Comparison of ENCODE assay signal across 32 cellular contexts in genomic region chr1:63886348-63886747, GRCh38.
"Had no signal": no experiment of that assay in that cellular context is flagged by ENCODE, and none has a peak within 500 bp of the region (broad histone marks: within the 10 kb centered on the region; RNA-seq: fewer than 3 reads in every experiment).

No MANE protein-coding gene starts in this region.

- H3K4me3 ChIP-seq: adrenal gland, ascending aorta, coronary artery, gastroesophageal sphincter, hepatocyte, ovary, prostate gland, skin epidermis, thoracic aorta had no signal

- H3K27me3 ChIP-seq: adrenal gland, ascending aorta, brain microvascular endothelial cell, gastroesophageal sphincter, hepatocyte, neutrophil, ovary had no signal

- FAIRE-seq: endothelial cell of umbilical vein, TTC549 had no signal

- H3K4me2 ChIP-seq: hepatocyte had no signal

- H2AFZ ChIP-seq: hepatocyte had no signal

- ATAC-seq: activated CD4-positive, CD25-positive, alpha-beta regulatory T cell treated with anti-CD3 and anti-CD28 coated beads, Interleukin-2, amount 50 U/mL, for 24 hours; gastroesophageal sphincter; left cardiac atrium; left ventricle myocardium superior; sciatic nerve; stimulated activated effector memory CD8-positive, alpha-beta T cell treated with anti-CD3 and anti-CD28 coated beads, Interleukin-12 subunit alpha, Interleukin-12 subunit beta, amount 100 ng/mL, for 72 hours had no signal

- H3K4me1 ChIP-seq: adrenal gland, prostate gland had no signal

- DNase-seq: activated CD4-positive, alpha-beta T cell treated with anti-CD3 and anti-CD28 coated beads for 48 hours; activated CD4-positive, alpha-beta T cell treated with anti-CD3 and anti-CD28 coated beads, Interleukin-2, amount 50 U/mL, for 48 hours; activated CD8-positive, alpha-beta memory T cell treated with anti-CD3 and anti-CD28 coated beads for 24 hours; activated effector memory CD4-positive, alpha-beta T cell treated with anti-CD3 and anti-CD28 coated beads, Interleukin-2, amount 50 U/mL, for 16 hours; activated naive CD4-positive, alpha-beta T cell treated with anti-CD3 and anti-CD28 coated beads for 36 hours; activated naive CD8-positive, alpha-beta T cell treated with anti-CD3 and anti-CD28 coated beads for 36 hours; adrenal gland; brain microvascular endothelial cell; islet precursor cell; left cardiac atrium; left ventricle myocardium superior; nephron progenitor cell; ovary; retina; stimulated activated CD4-positive, alpha-beta T cell treated with anti-CD3 and anti-CD28 coated beads, Interleukin-12 subunit alpha, Interleukin-12 subunit beta, amount 100 ng/mL, for 4 hours; stimulated activated CD4-positive, alpha-beta T cell treated with anti-CD3 and anti-CD28 coated beads, Interleukin-4, amount 100 ng/mL, for 1 hour; T-helper 9 cell; trophoblast cell; WERI-Rb-1 had no signal

- H3K36me3 ChIP-seq: adrenal gland, ascending aorta, brain microvascular endothelial cell, gastroesophageal sphincter, neutrophil, ovary, prostate gland, thoracic aorta, WERI-Rb-1 had no signal

- H3K9me3 ChIP-seq: adrenal gland, ascending aorta, gastroesophageal sphincter, neutrophil, ovary, prostate gland, thoracic aorta had no signal

- H3K27ac ChIP-seq: adrenal gland, ascending aorta, brain microvascular endothelial cell, coronary artery, gastroesophageal sphincter, hepatocyte, neutrophil, ovary, prostate gland, skin epidermis, thoracic aorta, WERI-Rb-1 had no signal
